ENCODE assay signal across 1 cellular context in the genomic region with DNA sequence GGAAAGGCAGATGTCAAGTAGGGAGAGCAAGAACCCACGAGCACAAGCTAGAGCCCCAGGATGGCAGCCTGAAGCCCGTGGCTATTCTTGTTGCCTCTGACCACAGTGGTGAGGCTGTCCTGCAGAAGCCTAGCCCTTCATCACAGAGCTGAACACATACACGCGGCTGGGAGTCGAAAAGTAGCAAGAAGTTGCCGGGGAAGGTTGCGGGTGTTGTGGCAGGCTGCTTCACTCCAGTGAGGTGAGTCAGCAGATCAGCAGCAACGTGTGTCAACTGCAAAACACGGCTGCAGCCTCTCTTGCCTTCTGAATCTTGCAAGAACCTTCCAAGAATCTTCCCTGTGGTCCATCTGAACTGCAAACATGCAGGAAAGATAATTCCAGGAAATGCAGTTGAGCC.
TF ChIP-seq lines count a peak whose summit lies in the region.

No MANE protein-coding gene starts in this region.

TF ChIP-seq in GM23338, 12 proteins besides CTCF, POLR2A, EP300 and RAD21 (continued from another document):
- TF ChIP-seq, protein P1, sequence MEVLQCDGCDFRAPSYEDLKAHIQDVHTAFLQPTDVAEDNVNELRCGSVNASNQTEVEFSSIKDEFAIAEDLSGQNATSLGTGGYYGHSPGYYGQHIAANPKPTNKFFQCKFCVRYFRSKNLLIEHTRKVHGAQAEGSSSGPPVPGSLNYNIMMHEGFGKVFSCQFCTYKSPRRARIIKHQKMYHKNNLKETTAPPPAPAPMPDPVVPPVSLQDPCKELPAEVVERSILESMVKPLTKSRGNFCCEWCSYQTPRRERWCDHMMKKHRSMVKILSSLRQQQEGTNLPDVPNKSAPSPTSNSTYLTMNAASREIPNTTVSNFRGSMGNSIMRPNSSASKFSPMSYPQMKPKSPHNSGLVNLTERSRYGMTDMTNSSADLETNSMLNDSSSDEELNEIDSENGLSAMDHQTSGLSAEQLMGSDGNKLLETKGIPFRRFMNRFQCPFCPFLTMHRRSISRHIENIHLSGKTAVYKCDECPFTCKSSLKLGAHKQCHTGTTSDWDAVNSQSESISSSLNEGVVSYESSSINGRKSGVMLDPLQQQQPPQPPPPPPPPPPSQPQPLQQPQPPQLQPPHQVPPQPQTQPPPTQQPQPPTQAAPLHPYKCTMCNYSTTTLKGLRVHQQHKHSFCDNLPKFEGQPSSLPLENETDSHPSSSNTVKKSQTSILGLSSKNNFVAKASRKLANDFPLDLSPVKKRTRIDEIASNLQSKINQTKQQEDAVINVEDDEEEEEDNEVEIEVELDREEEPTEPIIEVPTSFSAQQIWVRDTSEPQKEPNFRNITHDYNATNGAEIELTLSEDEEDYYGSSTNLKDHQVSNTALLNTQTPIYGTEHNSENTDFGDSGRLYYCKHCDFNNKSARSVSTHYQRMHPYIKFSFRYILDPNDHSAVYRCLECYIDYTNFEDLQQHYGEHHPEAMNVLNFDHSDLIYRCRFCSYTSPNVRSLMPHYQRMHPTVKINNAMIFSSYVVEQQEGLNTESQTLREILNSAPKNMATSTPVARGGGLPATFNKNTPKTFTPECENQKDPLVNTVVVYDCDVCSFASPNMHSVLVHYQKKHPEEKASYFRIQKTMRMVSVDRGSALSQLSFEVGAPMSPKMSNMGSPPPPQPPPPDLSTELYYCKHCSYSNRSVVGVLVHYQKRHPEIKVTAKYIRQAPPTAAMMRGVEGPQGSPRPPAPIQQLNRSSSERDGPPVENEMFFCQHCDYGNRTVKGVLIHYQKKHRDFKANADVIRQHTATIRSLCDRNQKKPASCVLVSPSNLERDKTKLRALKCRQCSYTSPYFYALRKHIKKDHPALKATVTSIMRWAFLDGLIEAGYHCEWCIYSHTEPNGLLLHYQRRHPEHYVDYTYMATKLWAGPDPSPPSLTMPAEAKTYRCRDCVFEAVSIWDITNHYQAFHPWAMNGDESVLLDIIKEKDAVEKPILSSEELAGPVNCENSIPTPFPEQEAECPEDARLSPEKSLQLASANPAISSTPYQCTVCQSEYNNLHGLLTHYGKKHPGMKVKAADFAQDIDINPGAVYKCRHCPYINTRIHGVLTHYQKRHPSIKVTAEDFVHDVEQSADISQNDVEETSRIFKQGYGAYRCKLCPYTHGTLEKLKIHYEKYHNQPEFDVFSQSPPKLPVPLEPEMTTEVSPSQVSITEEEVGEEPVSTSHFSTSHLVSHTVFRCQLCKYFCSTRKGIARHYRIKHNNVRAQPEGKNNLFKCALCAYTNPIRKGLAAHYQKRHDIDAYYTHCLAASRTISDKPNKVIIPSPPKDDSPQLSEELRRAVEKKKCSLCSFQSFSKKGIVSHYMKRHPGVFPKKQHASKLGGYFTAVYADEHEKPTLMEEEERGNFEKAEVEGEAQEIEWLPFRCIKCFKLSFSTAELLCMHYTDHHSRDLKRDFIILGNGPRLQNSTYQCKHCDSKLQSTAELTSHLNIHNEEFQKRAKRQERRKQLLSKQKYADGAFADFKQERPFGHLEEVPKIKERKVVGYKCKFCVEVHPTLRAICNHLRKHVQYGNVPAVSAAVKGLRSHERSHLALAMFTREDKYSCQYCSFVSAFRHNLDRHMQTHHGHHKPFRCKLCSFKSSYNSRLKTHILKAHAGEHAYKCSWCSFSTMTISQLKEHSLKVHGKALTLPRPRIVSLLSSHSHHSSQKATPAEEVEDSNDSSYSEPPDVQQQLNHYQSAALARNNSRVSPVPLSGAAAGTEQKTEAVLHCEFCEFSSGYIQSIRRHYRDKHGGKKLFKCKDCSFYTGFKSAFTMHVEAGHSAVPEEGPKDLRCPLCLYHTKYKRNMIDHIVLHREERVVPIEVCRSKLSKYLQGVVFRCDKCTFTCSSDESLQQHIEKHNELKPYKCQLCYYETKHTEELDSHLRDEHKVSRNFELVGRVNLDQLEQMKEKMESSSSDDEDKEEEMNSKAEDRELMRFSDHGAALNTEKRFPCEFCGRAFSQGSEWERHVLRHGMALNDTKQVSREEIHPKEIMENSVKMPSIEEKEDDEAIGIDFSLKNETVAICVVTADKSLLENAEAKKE (CRISPR knock-in tag; IDR thresholded peaks at IDR 0.05): no peak
- TF ChIP-seq EZH2phosphoT487 (IDR thresholded peaks at IDR 0.05; ENCODE audit: unreplicated experiment): no peak
- TF ChIP-seq ZNF114 (CRISPR knock-in tag; IDR thresholded peaks at IDR 0.05): no peak
- no peak for TF ChIP-seq CREB1 (CRISPR knock-in tag; IDR thresholded peaks at IDR 0.05; ENCODE audit: low read depth)
- no peak for TF ChIP-seq POLR2AphosphoS5 (IDR thresholded peaks at IDR 0.05; ENCODE audit: low read depth)
- TF ChIP-seq REST (IDR thresholded peaks at IDR 0.05; ENCODE audit: unreplicated experiment): no peak
- TF ChIP-seq JUNB (IDR thresholded peaks at IDR 0.05; ENCODE audit: unreplicated experiment): no peak
- TF ChIP-seq EZH2 (IDR thresholded peaks at IDR 0.05; ENCODE audit: low read depth, unreplicated experiment): no peak
- TF ChIP-seq ZNF331 (CRISPR knock-in tag; IDR thresholded peaks at IDR 0.05; ENCODE audit: low read depth): no peak
- no peak for TF ChIP-seq NANOG (IDR thresholded peaks at IDR 0.05; ENCODE audit: borderline replicate concordance)
